Comparison of ENCODE assay signal across 15 cellular contexts in genomic region chr11:75603791-75604736, GRCh38. TPM values are rescaled to one million over a fixed set of nuclear protein-coding genes. Genes with fewer than 3 reads are reported as not detected.
DNase-seq lines count a peak whose midpoint lies in the region; ATAC-seq and TF ChIP-seq lines count a peak whose summit lies in the region.
"Had no signal": no experiment of that assay in that cellular context is flagged by ENCODE, and none has a peak within 500 bp of the region (broad histone marks: within the 10 kb centered on the region; RNA-seq: fewer than 3 reads in every experiment).

No MANE protein-coding gene starts in this region.

- no peaks in the 10 kb centered on the region for H3K9me3 Mint-ChIP-seq in stimulated activated naive B cell treated with anti-CD40 and anti-IgM and Interleukin-4, amounts not matched to agents 10 μg/mL and 1 μg/mL and 100 μg/mL, for 72 hours
- no peaks in the 10 kb centered on the region for H3K9me3 Mint-ChIP-seq in activated CD8-positive, alpha-beta T cell treated with anti-CD3 and anti-CD28 coated beads for 36 hours

- intact Hi-C loops in activated CD8-positive, alpha-beta T cell treated with anti-CD3 and anti-CD28 coated beads for 36 hours (cut with micrococcal nuclease) = no loop called here

- no peaks in the 10 kb centered on the region for H3K36me3 ChIP-seq in SJSA1

- H3K27ac ChIP-seq in SJSA1 = peak overlapping the region; percentile 35; the same call in 1 of the 2 replicates
- H3K27ac ChIP-seq: KMS-11 had no signal

- TF ChIP-seq CTCF in fibroblast of mammary gland (conservative IDR thresholded peaks at IDR 0.05; ENCODE audit: control insufficient read depth, insufficient read depth, low read depth, low read length) = no peak
- TF ChIP-seq CTCF in activated CD8-positive, alpha-beta T cell treated with anti-CD3 and anti-CD28 coated beads for 36 hours (IDR thresholded peaks at IDR 0.05) = no peak

- H3K4me1 ChIP-seq in SJSA1 (replicated peaks) = peaks cover 22% of the 10 kb centered on the region

- peak overlapping the region; percentile 27 for H3K27ac Mint-ChIP-seq in stimulated activated naive B cell treated with anti-CD40 and anti-IgM and Interleukin-4, amounts not matched to agents 10 μg/mL and 1 μg/mL and 100 μg/mL, for 72 hours
- H3K27ac Mint-ChIP-seq in activated CD8-positive, alpha-beta T cell treated with anti-CD3 and anti-CD28 coated beads for 36 hours = no peak overlapping the region

- H3K9me3 ChIP-seq in SJSA1 (replicated peaks) = no peaks in the 10 kb centered on the region

- peaks cover 36 to 54% of the 10 kb centered on the region in 2 donors for H3K27me3 Mint-ChIP-seq in stimulated activated naive B cell treated with anti-CD40 and anti-IgM and Interleukin-4, amounts not matched to agents 10 μg/mL and 1 μg/mL and 100 μg/mL, for 72 hours
- H3K27me3 Mint-ChIP-seq in activated CD8-positive, alpha-beta T cell treated with anti-CD3 and anti-CD28 coated beads for 36 hours = peaks cover 3% of the 10 kb centered on the region

- H3K4me3 Mint-ChIP-seq in stimulated activated naive B cell treated with anti-CD40 and anti-IgM and Interleukin-4, amounts not matched to agents 10 μg/mL and 1 μg/mL and 100 μg/mL, for 72 hours = no peak overlapping the region
- no peak overlapping the region for H3K4me3 Mint-ChIP-seq in activated CD8-positive, alpha-beta T cell treated with anti-CD3 and anti-CD28 coated beads for 36 hours

- no peaks in the 10 kb centered on the region for H3K27me3 ChIP-seq in SJSA1 (replicated peaks)

- POLR2A ChIA-PET in activated CD8-positive, alpha-beta T cell treated with anti-CD3 and anti-CD28 coated beads for 36 hours (lab: Charles Lee) = interaction anchor here (1.0 kb wide), 1 partner anchor 12 kb away, joined by 3 read pairs; no protein-coding TSS in a partner anchor

- H3K4me1 Mint-ChIP-seq in stimulated activated naive B cell treated with anti-CD40 and anti-IgM and Interleukin-4, amounts not matched to agents 10 μg/mL and 1 μg/mL and 100 μg/mL, for 72 hours = no peaks in the 10 kb centered on the region
- H3K4me1 Mint-ChIP-seq in activated CD8-positive, alpha-beta T cell treated with anti-CD3 and anti-CD28 coated beads for 36 hours (ENCODE audit: low read depth) = no peaks in the 10 kb centered on the region

- CTCF ChIA-PET in activated CD8-positive, alpha-beta T cell treated with anti-CD3 and anti-CD28 coated beads for 36 hours (lab: Charles Lee) = interaction anchor here (1.4 to 1.6 kb wide), 3 partner anchors 10 to 102 kb away, joined by 3 to 5 read pairs (median 4); no protein-coding TSS in a partner anchor

- DNase-seq in GM04504 (ENCODE audit: low read depth) (peak; percentile 70), SJSA1 (ENCODE audit: low read depth in 1 of 2, low spot score in 2 of 2) (peak in 1 of 2 experiments; percentile 33), fibroblast of mammary gland (ENCODE audit: low read depth) (peak; percentile 96), NCI-H524 (lab: John Stamatoyannopoulos, UW) (no peak), OCI-M1 (lab: John Stamatoyannopoulos, UW) (no peak)
- no peak for DNase-seq in stimulated activated naive B cell treated with anti-CD40 and anti-IgM and Interleukin-4, amounts not matched to agents 10 μg/mL and 1 μg/mL and 100 μg/mL, for 72 hours
- no peak for DNase-seq in activated CD8-positive, alpha-beta T cell treated with anti-CD3 and anti-CD28 coated beads for 36 hours
- DNase-seq in activated CD4-positive, alpha-beta T cell treated with anti-CD3 and anti-CD28 coated beads for 1 hour = no peak
- DNase-seq: activated CD4-positive, alpha-beta T cell treated with anti-CD3 and anti-CD28 coated beads, Interleukin-2, amount 50 U/mL, for 1 hour; activated naive CD4-positive, alpha-beta T cell; GDM1; H7; NCI-H2171 treated with DMSO at 0.1 percent for 48 hours; occipital lobe had no signal

- H3K4me3 ChIP-seq in SJSA1 (no peak overlapping the region), fibroblast of mammary gland (ENCODE audit: control insufficient read depth, low read depth, low read length) (no peak overlapping the region)

- ATAC-seq in stimulated activated naive B cell treated with anti-CD40 and anti-IgM and Interleukin-4, amounts not matched to agents 10 μg/mL and 1 μg/mL and 100 μg/mL, for 72 hours (replicated peaks) = no peak
- ATAC-seq in activated CD8-positive, alpha-beta T cell treated with anti-CD3 and anti-CD28 coated beads for 36 hours = no peak

- no peaks in the 10 kb centered on the region for H3K36me3 Mint-ChIP-seq in stimulated activated naive B cell treated with anti-CD40 and anti-IgM and Interleukin-4, amounts not matched to agents 10 μg/mL and 1 μg/mL and 100 μg/mL, for 72 hours
- H3K36me3 Mint-ChIP-seq in activated CD8-positive, alpha-beta T cell treated with anti-CD3 and anti-CD28 coated beads for 36 hours (ENCODE audit: low read depth) = no peaks in the 10 kb centered on the region

RNA-seq across cellular contexts. Expression of gene SERPINH1, which starts 42.0 kb away (rescaled TPM):
- total RNA-seq in SJSA1 (2014; rRNA removed; shearing (Covaris generic)) = 638 and 816 TPM in 2 replicates
- total RNA-seq in activated CD8-positive, alpha-beta T cell treated with anti-CD3 and anti-CD28 coated beads for 36 hours = 10 to 100 TPM; 15.7 to 17.7 TPM

Comparison
In these comparisons a context has a peak if more than half of its experiments do, and no peak if none do; other contexts are left out.
1. DNase-seq: peak in GM04504 (single experiment) and fibroblast of mammary gland (single experiment); none in stimulated activated naive B cell treated with anti-CD40 and anti-IgM and Interleukin-4, amounts not matched to agents 10 μg/mL and 1 μg/mL and 100 μg/mL, for 72 hours (single experiment), NCI-H524 (0 of 2), activated CD8-positive, alpha-beta T cell treated with anti-CD3 and anti-CD28 coated beads for 36 hours (single experiment), OCI-M1 (single experiment) and activated CD4-positive, alpha-beta T cell treated with anti-CD3 and anti-CD28 coated beads for 1 hour (single experiment).
2. RNA of gene SERPINH1, which starts 42.0 kb away (total RNA-seq): 638 to 816 TPM in SJSA1; 15.7 to 17.7 TPM in activated CD8-positive, alpha-beta T cell treated with anti-CD3 and anti-CD28 coated beads for 36 hours; every median in the first group is over 10 times any median in the second.